ENCODE assay signal across 7 cellular contexts in genomic region chr19:57488299-57488644, GRCh38. TPM values are rescaled to one million over a fixed set of nuclear protein-coding genes. Genes with fewer than 3 reads are reported as not detected.
DNase-seq lines count a peak whose midpoint lies in the region; ATAC-seq, FAIRE-seq and TF ChIP-seq lines count a peak whose summit lies in the region.
"Not testable (repeated sequence)": the region's sequence is repeated elsewhere in the genome, so short reads cannot be mapped to it uniquely, and the experiment has no call there.

No MANE protein-coding gene starts in this region.

- H3K4me3 ChIP-seq in GM08714 (ENCODE audit: low read length) (peak overlapping the region; percentile 40), breast epithelium (peak overlapping the region in 2 of 3 donors; percentile 13 to 17), fibroblast of mammary gland (ENCODE audit: control insufficient read depth, low read depth, low read length) (peak overlapping the region; percentile 31), HepG2 (replicated peaks in 1 of 3; ENCODE audit: insufficient read depth in 1 of 3, low read depth in 2 of 3, low read length in 3 of 3) (peak overlapping the region; percentile 39 to 61 (median 50); a peak in 5 of 6 replicates)
- not testable (repeated sequence) for H3K4me3 ChIP-seq in MM.1S (ENCODE audit: low read length); trophoblast cell (ENCODE audit: low read depth, low read length)

- POLR2A ChIA-PET in activated CD4-positive, alpha-beta memory T cell treated with anti-CD3 and anti-CD28 coated beads for 36 hours (lab: Charles Lee): not testable (repeated sequence)
- POLR2A ChIA-PET in HepG2 (lab: Yijun Ruan, JAX): interaction anchor here (1.1 kb wide), 1 partner anchor 11 kb away, joined by 9 read pairs; the partner anchor contains the start of gene ZNF773

- BruUV-seq in HepG2 (replicated peaks; lab: Mats Ljungman, UMichigan): TSS peak; percentile 58

- H3K27ac ChIP-seq in MM.1S (ENCODE audit: low read length); breast epithelium; HepG2 (ENCODE audit: extremely low read length, insufficient read depth, low read length); trophoblast cell (ENCODE audit: low read depth, low read length): not testable (repeated sequence)

- not testable (repeated sequence) for H3K9me3 ChIP-seq in MM.1S (replicated peaks; ENCODE audit: insufficient read depth, low read length); HepG2 (ENCODE audit: low read length); trophoblast cell (ENCODE audit: insufficient read depth, low read depth, low read length)
- H3K9me3 ChIP-seq in breast epithelium: peaks cover 11 to 26% of the 10 kb centered on the region in 2 donors

- CTCF ChIA-PET in activated CD4-positive, alpha-beta memory T cell treated with anti-CD3 and anti-CD28 coated beads for 36 hours (lab: Charles Lee); HepG2 (lab: Yijun Ruan, JAX; ENCODE audit: low intra/inter-chr PET ratio, low total read pairs): not testable (repeated sequence)

- H3K36me3 Mint-ChIP-seq in activated CD4-positive, alpha-beta memory T cell treated with anti-CD3 and anti-CD28 coated beads for 36 hours: peaks cover 40% of the 10 kb centered on the region

- not testable (repeated sequence) for H4K20me1 ChIP-seq in MM.1S (ENCODE audit: insufficient read depth, low read length); HepG2 (ENCODE audit: insufficient read depth, low read length)

- peak overlapping the region; percentile 58 for H3K4me3 Mint-ChIP-seq in activated CD4-positive, alpha-beta memory T cell treated with anti-CD3 and anti-CD28 coated beads for 36 hours

- H3K9me3 Mint-ChIP-seq in activated CD4-positive, alpha-beta memory T cell treated with anti-CD3 and anti-CD28 coated beads for 36 hours: peaks cover 34% of the 10 kb centered on the region

- ATAC-seq in HepG2: peak; percentile 35; the same call in 2 of the 3 replicates

- not testable (repeated sequence) for TF ChIP-seq CTCF in MM.1S (IDR thresholded peaks at IDR 0.05; ENCODE audit: low read length); breast epithelium (IDR thresholded peaks at IDR 0.05); fibroblast of mammary gland (conservative IDR thresholded peaks at IDR 0.05; ENCODE audit: control insufficient read depth, insufficient read depth, low read depth, low read length); HepG2 (CRISPR knock-in tag; IDR thresholded peaks at IDR 0.05)

- not testable (repeated sequence) for TF ChIP-seq POLR2A in breast epithelium (IDR thresholded peaks at IDR 0.05); HepG2 (IDR thresholded peaks at IDR 0.05; ENCODE audit: insufficient read depth in 1 of 2, low read depth in 2 of 2, low read length in 2 of 2)

- not testable (repeated sequence) for H3K9me2 ChIP-seq in MM.1S (replicated peaks; ENCODE audit: insufficient read depth, low read length)

- not testable (repeated sequence) for H3K27me3 ChIP-seq in MM.1S (replicated peaks; ENCODE audit: insufficient read depth, low read length); breast epithelium; HepG2 (ENCODE audit: control insufficient read depth in 1 of 2, insufficient read depth in 2 of 2, low read length in 2 of 2); trophoblast cell (ENCODE audit: insufficient read depth, low read length)

- H2BK120ac ChIP-seq in trophoblast cell (ENCODE audit: insufficient read depth, low read length, poor library complexity): not testable (repeated sequence)

- not testable (repeated sequence) for TF ChIP-seq EP300 in HepG2 (IDR thresholded peaks at IDR 0.05; ENCODE audit: low read depth in 2 of 2, low read length in 2 of 2); HepG2 (CRISPR knock-in tag; IDR thresholded peaks at IDR 0.05; ENCODE audit: borderline replicate concordance)

- WGBS in HepG2 (ENCODE audit: low lambda C conversion rate): no CpG with 5 or more reads among the region's 1 CpG
- no CpG with 5 or more reads among the region's 1 CpG for WGBS in trophoblast cell (ENCODE audit: extremely low coverage, insufficient coverage, insufficient read length)

- not testable (repeated sequence) for H3K18ac ChIP-seq in trophoblast cell (ENCODE audit: low read length)

- not testable (repeated sequence) for H3F3A ChIP-seq in MM.1S (ENCODE audit: insufficient read depth, low read length)

- not testable (repeated sequence) for H3K36me3 ChIP-seq in MM.1S (replicated peaks; ENCODE audit: insufficient read depth, low read length); breast epithelium
- H3K36me3 ChIP-seq in HepG2 (replicated peaks in 1 of 2; ENCODE audit: control insufficient read depth in 1 of 2, insufficient read depth in 2 of 2, low read length in 2 of 2) (peaks cover 5 to 26% of the 10 kb centered on the region in 2 experiments; a peak in 4 of 5 replicates), trophoblast cell (ENCODE audit: control insufficient read depth in 1 of 2, insufficient read depth in 2 of 2, low read length in 2 of 2) (peaks cover 16 to 27% of the 10 kb centered on the region in 2 experiments)

- not testable (repeated sequence) for H3K23ac ChIP-seq in trophoblast cell (ENCODE audit: low read length)

- H2AFZ ChIP-seq in MM.1S (ENCODE audit: low read length); HepG2 (ENCODE audit: low read length); trophoblast cell (ENCODE audit: insufficient read depth, low read length, poor library complexity): not testable (repeated sequence)

- H2BK12ac ChIP-seq in trophoblast cell (ENCODE audit: low read length): not testable (repeated sequence)

- DNase-seq in MM.1S; activated CD4-positive, alpha-beta memory T cell treated with anti-CD3 and anti-CD28 coated beads for 36 hours; breast epithelium (ENCODE audit: low spot score in 2 of 2); HepG2 (ENCODE audit: low spot score); trophoblast cell: not testable (repeated sequence)
- peak; percentile 31 for DNase-seq in fibroblast of mammary gland (ENCODE audit: low read depth)

- peak overlapping the region; percentile 52; the same call in 1 of the 2 replicates for H3K4me2 ChIP-seq in MM.1S (ENCODE audit: low read depth, low read length)
- peak overlapping the region; percentile 82 for H3K4me2 ChIP-seq in HepG2 (ENCODE audit: low read depth, low read length)
- H3K4me2 ChIP-seq in trophoblast cell (ENCODE audit: low read length): peak overlapping the region; percentile 52

- H3K14ac ChIP-seq in trophoblast cell (ENCODE audit: low read length): not testable (repeated sequence)

- not testable (repeated sequence) for H3K79me2 ChIP-seq in MM.1S (ENCODE audit: low read length); HepG2 (ENCODE audit: insufficient read depth, low read length); trophoblast cell (ENCODE audit: control insufficient read depth, insufficient read depth, low read length, poor library complexity)

- H3K27me3 Mint-ChIP-seq in activated CD4-positive, alpha-beta memory T cell treated with anti-CD3 and anti-CD28 coated beads for 36 hours: not testable (repeated sequence)

- not testable (repeated sequence) for H3K9ac ChIP-seq in MM.1S (ENCODE audit: low read length)
- H3K9ac ChIP-seq in HepG2 (ENCODE audit: insufficient read depth, low read depth, low read length) (peak overlapping the region; percentile 59), trophoblast cell (ENCODE audit: low read length) (peak overlapping the region; percentile 74)

- not testable (repeated sequence) for H3K4me1 ChIP-seq in MM.1S (ENCODE audit: low read length); breast epithelium; HepG2 (ENCODE audit: insufficient read depth, low read length); trophoblast cell (ENCODE audit: control insufficient read depth in 1 of 2, insufficient read depth in 2 of 2, low read length in 2 of 2)

- not testable (repeated sequence) for H2AK5ac ChIP-seq in trophoblast cell (ENCODE audit: low read length)

- not testable (repeated sequence) for H2BK5ac ChIP-seq in trophoblast cell (ENCODE audit: low read depth, low read length, poor library complexity)

- H3K4me1 Mint-ChIP-seq in activated CD4-positive, alpha-beta memory T cell treated with anti-CD3 and anti-CD28 coated beads for 36 hours (ENCODE audit: low read depth): peaks cover 11% of the 10 kb centered on the region

- not testable (repeated sequence) for H3K4ac ChIP-seq in trophoblast cell (ENCODE audit: low read depth, low read length)

- not testable (repeated sequence) for H3K27ac Mint-ChIP-seq in activated CD4-positive, alpha-beta memory T cell treated with anti-CD3 and anti-CD28 coated beads for 36 hours

- not testable (repeated sequence) for FAIRE-seq in HepG2 (lab: Jason Lieb, UNC)

- not testable (repeated sequence) for H3K79me1 ChIP-seq in trophoblast cell (ENCODE audit: low read length)

- intact Hi-C loops in activated CD4-positive, alpha-beta memory T cell treated with anti-CD3 and anti-CD28 coated beads for 36 hours (cut with micrococcal nuclease): loop anchor here (1.0 to 5.0 kb wide), 2 partner anchors 39 to 296 kb away; partner anchors contain the start of genes ZNF264 and ZNF549
- intact Hi-C loops in breast epithelium (cut with DNase I; ENCODE audit: low total_unique reads); HepG2 (cut with micrococcal nuclease; ENCODE audit: unreplicated experiment): not testable (repeated sequence)

- in situ Hi-C loops in HepG2 (cut with HindIII; ENCODE audit: extremely low pct_ligation_motif_present, low pct_unique_long_range_greater_than_20kb): not testable (repeated sequence)

- not testable (repeated sequence) for TF ChIP-seq RAD21 in HepG2 (CRISPR knock-in tag; IDR thresholded peaks at IDR 0.05)

- not testable (repeated sequence) for H4K91ac ChIP-seq in trophoblast cell (ENCODE audit: low read depth, low read length)

- not testable (repeated sequence) for H4K8ac ChIP-seq in trophoblast cell (ENCODE audit: low read depth, low read length)

- not testable (repeated sequence) for H4K12ac ChIP-seq in trophoblast cell (ENCODE audit: low read depth, low read length)

RNA-seq across cellular contexts. Expression of gene ZNF419, which starts 0.7 kb away (rescaled TPM):
- total RNA-seq in activated CD4-positive, alpha-beta memory T cell treated with anti-CD3 and anti-CD28 coated beads for 36 hours: 1 to 10 TPM; 4.3 to 5.1 TPM
- 10 to 100 TPM; 10.2 to 13.0 (median 12.5) TPM for total RNA-seq in breast epithelium
- total RNA-seq in HepG2 (2016; rRNA removed; fragmentation: Illumina TruSeq; extraction: Trizol): 8.8 and 9.0 TPM in 2 replicates
- 2.4 and 2.5 TPM in 2 replicates for total RNA-seq in HepG2 (2016; cell fraction: cytosol; rRNA removed; fragmentation: Illumina TruSeq; extraction: Trizol; ENCODE audit: low read depth)
- total RNA-seq in HepG2 (2016; cell fraction: insoluble cytoplasmic fraction; rRNA removed; fragmentation: Illumina TruSeq; extraction: Trizol): 9.3 and 9.5 TPM in 2 replicates
- 6.4 and 7.2 TPM in 2 replicates for total RNA-seq in HepG2 (2016; cell fraction: membrane; rRNA removed; fragmentation: Illumina TruSeq; extraction: Trizol)
- total RNA-seq in HepG2 (2016; cell fraction: nucleus; rRNA removed; fragmentation: Illumina TruSeq; extraction: Trizol): 8.5 and 8.9 TPM in 2 replicates
- 8.5 and 11.1 TPM in 2 replicates for polyA plus RNA-seq in HepG2 (2011; rRNA removed)
- 6.6 and 6.9 TPM in 2 replicates for polyA plus RNA-seq in HepG2 (2011; cell fraction: cytosol; rRNA removed)
- 23.2 and 32.0 TPM in 2 replicates for polyA plus RNA-seq in HepG2 (2011; cell fraction: nucleus; rRNA removed)
- polyA plus RNA-seq in HepG2 (2012): 6.4 and 7.9 TPM in 2 replicates
- polyA plus RNA-seq in HepG2 (2016; cell fraction: cytosol; fragmentation: Illumina TruSeq; extraction: Trizol; ENCODE audit: low read depth): 0.85 and 0.86 TPM in 2 replicates
- 6.5 and 6.7 TPM in 2 replicates for polyA plus RNA-seq in HepG2 (2016; cell fraction: insoluble cytoplasmic fraction; fragmentation: Illumina TruSeq; extraction: Trizol; ENCODE audit: low read depth)
- polyA plus RNA-seq in HepG2 (2016; cell fraction: membrane; fragmentation: Illumina TruSeq; extraction: Trizol; ENCODE audit: low read depth): 1.5 and 2.1 TPM in 2 replicates
- 13.0 and 16.4 TPM in 2 replicates for polyA plus RNA-seq in HepG2 (2016; cell fraction: nucleus; fragmentation: Illumina TruSeq; extraction: Trizol; ENCODE audit: insufficient read depth, low read depth)
- 6.1 and 6.3 TPM in 2 replicates for polyA minus RNA-seq in HepG2 (2011; rRNA and poly(A)+ RNA removed; ENCODE audit: low replicate concordance)
- polyA minus RNA-seq in HepG2 (2011; cell fraction: cytosol; rRNA and poly(A)+ RNA removed): 3.4 and 4.5 TPM in 2 replicates
- 9.8 and 13.7 TPM in 2 replicates for polyA minus RNA-seq in HepG2 (2011; cell fraction: nucleus; rRNA and poly(A)+ RNA removed)
- polyA plus RNA-seq in trophoblast cell (2013): 5.4 and 6.1 TPM in 2 replicates

RNA-seq across cellular contexts. Expression of gene ZNF772, which starts 10.9 kb away (rescaled TPM):
- 1 to 10 TPM; 3.9 to 4.0 TPM for total RNA-seq in activated CD4-positive, alpha-beta memory T cell treated with anti-CD3 and anti-CD28 coated beads for 36 hours
- total RNA-seq in breast epithelium (10 to 100 TPM in 2 of 3 donors, 1 to 10 TPM in 1; 8.5 to 26.9 (median 19.7) TPM), HepG2 (2016; rRNA removed; fragmentation: Illumina TruSeq; extraction: Trizol) (17.2 and 23.6 TPM in 2 replicates)
- 1.1 and 1.9 TPM in 2 replicates for total RNA-seq in HepG2 (2016; cell fraction: cytosol; rRNA removed; fragmentation: Illumina TruSeq; extraction: Trizol; ENCODE audit: low read depth)
- 16.3 and 23.2 TPM in 2 replicates for total RNA-seq in HepG2 (2016; cell fraction: insoluble cytoplasmic fraction; rRNA removed; fragmentation: Illumina TruSeq; extraction: Trizol)
- total RNA-seq in HepG2 (2016; cell fraction: membrane; rRNA removed; fragmentation: Illumina TruSeq; extraction: Trizol): 7.7 and 8.6 TPM in 2 replicates
- 18.6 and 20.2 TPM in 2 replicates for total RNA-seq in HepG2 (2016; cell fraction: nucleus; rRNA removed; fragmentation: Illumina TruSeq; extraction: Trizol)
- 3.1 and 4.0 TPM in 2 replicates for polyA plus RNA-seq in HepG2 (2011; rRNA removed)
- 2.7 and 3.3 TPM in 2 replicates for polyA plus RNA-seq in HepG2 (2011; cell fraction: cytosol; rRNA removed)
- 4.9 and 8.7 TPM in 2 replicates for polyA plus RNA-seq in HepG2 (2011; cell fraction: nucleus; rRNA removed)
- polyA plus RNA-seq in HepG2 (2012): 2.8 and 3.3 TPM in 2 replicates
- 0.27 and 0.36 TPM in 2 replicates for polyA plus RNA-seq in HepG2 (2016; cell fraction: cytosol; fragmentation: Illumina TruSeq; extraction: Trizol; ENCODE audit: low read depth)
- 8.2 and 9.6 TPM in 2 replicates for polyA plus RNA-seq in HepG2 (2016; cell fraction: insoluble cytoplasmic fraction; fragmentation: Illumina TruSeq; extraction: Trizol; ENCODE audit: low read depth)
- polyA plus RNA-seq in HepG2 (2016; cell fraction: membrane; fragmentation: Illumina TruSeq; extraction: Trizol; ENCODE audit: low read depth): 1.0 and 1.4 TPM in 2 replicates
- polyA plus RNA-seq in HepG2 (2016; cell fraction: nucleus; fragmentation: Illumina TruSeq; extraction: Trizol; ENCODE audit: insufficient read depth, low read depth): 7.1 TPM in 2 replicates
- polyA minus RNA-seq in HepG2 (2011; rRNA and poly(A)+ RNA removed; ENCODE audit: low replicate concordance): 0.58 and 15.5 TPM in 2 replicates
- polyA minus RNA-seq in HepG2 (2011; cell fraction: cytosol; rRNA and poly(A)+ RNA removed): 3.3 and 7.0 TPM in 2 replicates
- 30.5 and 38.8 TPM in 2 replicates for polyA minus RNA-seq in HepG2 (2011; cell fraction: nucleus; rRNA and poly(A)+ RNA removed)
- 5.3 and 6.2 TPM in 2 replicates for polyA plus RNA-seq in trophoblast cell (2013)

RNA-seq across cellular contexts. Expression of gene ZNF773, which starts 11.5 kb away (rescaled TPM):
- total RNA-seq in activated CD4-positive, alpha-beta memory T cell treated with anti-CD3 and anti-CD28 coated beads for 36 hours: 1 to 10 TPM; 4.0 to 4.5 TPM
- total RNA-seq in breast epithelium: 10 to 100 TPM in 2 of 3 donors, 1 to 10 TPM in 1; 9.3 to 26.2 (median 12.8) TPM
- 6.7 and 6.9 TPM in 2 replicates for total RNA-seq in HepG2 (2016; rRNA removed; fragmentation: Illumina TruSeq; extraction: Trizol)
- 1.8 and 3.2 TPM in 2 replicates for total RNA-seq in HepG2 (2016; cell fraction: cytosol; rRNA removed; fragmentation: Illumina TruSeq; extraction: Trizol; ENCODE audit: low read depth)
- 5.9 and 6.7 TPM in 2 replicates for total RNA-seq in HepG2 (2016; cell fraction: insoluble cytoplasmic fraction; rRNA removed; fragmentation: Illumina TruSeq; extraction: Trizol)
- 4.3 and 4.9 TPM in 2 replicates for total RNA-seq in HepG2 (2016; cell fraction: membrane; rRNA removed; fragmentation: Illumina TruSeq; extraction: Trizol)
- 6.6 and 8.3 TPM in 2 replicates for total RNA-seq in HepG2 (2016; cell fraction: nucleus; rRNA removed; fragmentation: Illumina TruSeq; extraction: Trizol)
- 5.7 and 7.3 TPM in 2 replicates for polyA plus RNA-seq in HepG2 (2011; rRNA removed)
- 3.3 and 4.6 TPM in 2 replicates for polyA plus RNA-seq in HepG2 (2011; cell fraction: cytosol; rRNA removed)
- polyA plus RNA-seq in HepG2 (2011; cell fraction: nucleus; rRNA removed): 17.8 and 28.1 TPM in 2 replicates
- 4.3 and 4.4 TPM in 2 replicates for polyA plus RNA-seq in HepG2 (2012)
- polyA plus RNA-seq in HepG2 (2016; cell fraction: cytosol; fragmentation: Illumina TruSeq; extraction: Trizol; ENCODE audit: low read depth): 0.51 and 0.62 TPM in 2 replicates
- 4.2 and 5.0 TPM in 2 replicates for polyA plus RNA-seq in HepG2 (2016; cell fraction: insoluble cytoplasmic fraction; fragmentation: Illumina TruSeq; extraction: Trizol; ENCODE audit: low read depth)
- 1.2 and 1.3 TPM in 2 replicates for polyA plus RNA-seq in HepG2 (2016; cell fraction: membrane; fragmentation: Illumina TruSeq; extraction: Trizol; ENCODE audit: low read depth)
- polyA plus RNA-seq in HepG2 (2016; cell fraction: nucleus; fragmentation: Illumina TruSeq; extraction: Trizol; ENCODE audit: insufficient read depth, low read depth): 8.5 and 10.0 TPM in 2 replicates
- polyA minus RNA-seq in HepG2 (2011; rRNA and poly(A)+ RNA removed; ENCODE audit: low replicate concordance): 6.9 and 11.0 TPM in 2 replicates
- 2.1 and 5.4 TPM in 2 replicates for polyA minus RNA-seq in HepG2 (2011; cell fraction: cytosol; rRNA and poly(A)+ RNA removed)
- polyA minus RNA-seq in HepG2 (2011; cell fraction: nucleus; rRNA and poly(A)+ RNA removed): 14.9 and 19.0 TPM in 2 replicates
- 3.9 TPM in 2 replicates for polyA plus RNA-seq in trophoblast cell (2013)

RNA-seq across cellular contexts. Expression of gene VN1R1, which starts 31.3 kb away (rescaled TPM):
- total RNA-seq in activated CD4-positive, alpha-beta memory T cell treated with anti-CD3 and anti-CD28 coated beads for 36 hours: under 1 TPM in 1 of 2 experiments, not detected in 1; 0.12 TPM
- total RNA-seq in breast epithelium (1 to 10 TPM in 2 of 3 donors, under 1 TPM in 1; 0.96 to 2.5 (median 2.0) TPM), HepG2 (2016; rRNA removed; fragmentation: Illumina TruSeq; extraction: Trizol) (0.62 and 0.80 TPM in 2 replicates)
- total RNA-seq in HepG2 (2016; cell fraction: cytosol; rRNA removed; fragmentation: Illumina TruSeq; extraction: Trizol; ENCODE audit: low read depth): 0.10 and 0.18 TPM in 2 replicates
- 0.74 and 0.76 TPM in 2 replicates for total RNA-seq in HepG2 (2016; cell fraction: insoluble cytoplasmic fraction; rRNA removed; fragmentation: Illumina TruSeq; extraction: Trizol)
- total RNA-seq in HepG2 (2016; cell fraction: membrane; rRNA removed; fragmentation: Illumina TruSeq; extraction: Trizol): 0.21 and 0.22 TPM in 2 replicates
- total RNA-seq in HepG2 (2016; cell fraction: nucleus; rRNA removed; fragmentation: Illumina TruSeq; extraction: Trizol): 0.78 and 1.4 TPM in 2 replicates
- 0.87 and 1.0 TPM in 2 replicates for polyA plus RNA-seq in HepG2 (2011; rRNA removed)
- 0.30 and 0.32 TPM in 2 replicates for polyA plus RNA-seq in HepG2 (2011; cell fraction: cytosol; rRNA removed)
- 1.3 and 1.6 TPM in 2 replicates for polyA plus RNA-seq in HepG2 (2011; cell fraction: nucleus; rRNA removed)
- 0.89 and 1.1 TPM in 2 replicates for polyA plus RNA-seq in HepG2 (2012)
- 0.07 and 0.08 TPM in 2 replicates for polyA plus RNA-seq in HepG2 (2016; cell fraction: cytosol; fragmentation: Illumina TruSeq; extraction: Trizol; ENCODE audit: low read depth)
- polyA plus RNA-seq in HepG2 (2016; cell fraction: insoluble cytoplasmic fraction; fragmentation: Illumina TruSeq; extraction: Trizol; ENCODE audit: low read depth): 0.38 and 0.56 TPM in 2 replicates
- polyA plus RNA-seq in HepG2 (2016; cell fraction: membrane; fragmentation: Illumina TruSeq; extraction: Trizol; ENCODE audit: low read depth): 0.12 and 0.13 TPM in 2 replicates
- 2.2 and 2.7 TPM in 2 replicates for polyA plus RNA-seq in HepG2 (2016; cell fraction: nucleus; fragmentation: Illumina TruSeq; extraction: Trizol; ENCODE audit: insufficient read depth, low read depth)
- 0.64 TPM in 1 of 2 replicates, not detected in the other for polyA minus RNA-seq in HepG2 (2011; rRNA and poly(A)+ RNA removed; ENCODE audit: low replicate concordance)
- polyA minus RNA-seq in HepG2 (2011; cell fraction: cytosol; rRNA and poly(A)+ RNA removed): 0.30 TPM in 1 of 2 replicates, not detected in the other
- polyA minus RNA-seq in HepG2 (2011; cell fraction: nucleus; rRNA and poly(A)+ RNA removed): 2.2 and 2.6 TPM in 2 replicates
- 0.37 and 0.51 TPM in 2 replicates for polyA plus RNA-seq in trophoblast cell (2013)

RNA-seq across cellular contexts. Expression of gene ZNF549, which starts 38.9 kb away (rescaled TPM):
- total RNA-seq in activated CD4-positive, alpha-beta memory T cell treated with anti-CD3 and anti-CD28 coated beads for 36 hours: 1 to 10 TPM; 2.9 to 3.4 TPM
- 10 to 100 TPM in 1 of 3 donors, 1 to 10 TPM in 2; 3.7 to 11.6 (median 7.9) TPM for total RNA-seq in breast epithelium
- total RNA-seq in HepG2 (2016; rRNA removed; fragmentation: Illumina TruSeq; extraction: Trizol): 6.4 and 8.8 TPM in 2 replicates
- 0.40 and 0.88 TPM in 2 replicates for total RNA-seq in HepG2 (2016; cell fraction: cytosol; rRNA removed; fragmentation: Illumina TruSeq; extraction: Trizol; ENCODE audit: low read depth)
- total RNA-seq in HepG2 (2016; cell fraction: insoluble cytoplasmic fraction; rRNA removed; fragmentation: Illumina TruSeq; extraction: Trizol): 6.1 and 8.5 TPM in 2 replicates
- total RNA-seq in HepG2 (2016; cell fraction: membrane; rRNA removed; fragmentation: Illumina TruSeq; extraction: Trizol): 3.1 and 3.7 TPM in 2 replicates
- 5.1 and 5.4 TPM in 2 replicates for total RNA-seq in HepG2 (2016; cell fraction: nucleus; rRNA removed; fragmentation: Illumina TruSeq; extraction: Trizol)
- 2.8 and 2.9 TPM in 2 replicates for polyA plus RNA-seq in HepG2 (2011; rRNA removed)
- polyA plus RNA-seq in HepG2 (2011; cell fraction: cytosol; rRNA removed): 1.4 and 2.3 TPM in 2 replicates
- polyA plus RNA-seq in HepG2 (2011; cell fraction: nucleus; rRNA removed): 2.0 and 3.0 TPM in 2 replicates
- polyA plus RNA-seq in HepG2 (2012): 2.7 and 3.1 TPM in 2 replicates
- 0.15 and 0.24 TPM in 2 replicates for polyA plus RNA-seq in HepG2 (2016; cell fraction: cytosol; fragmentation: Illumina TruSeq; extraction: Trizol; ENCODE audit: low read depth)
- 3.9 TPM in 2 replicates for polyA plus RNA-seq in HepG2 (2016; cell fraction: insoluble cytoplasmic fraction; fragmentation: Illumina TruSeq; extraction: Trizol; ENCODE audit: low read depth)
- 0.61 and 0.85 TPM in 2 replicates for polyA plus RNA-seq in HepG2 (2016; cell fraction: membrane; fragmentation: Illumina TruSeq; extraction: Trizol; ENCODE audit: low read depth)
- polyA plus RNA-seq in HepG2 (2016; cell fraction: nucleus; fragmentation: Illumina TruSeq; extraction: Trizol; ENCODE audit: insufficient read depth, low read depth): 7.6 and 8.6 TPM in 2 replicates
- 2.6 TPM in 1 of 2 replicates, not detected in the other for polyA minus RNA-seq in HepG2 (2011; rRNA and poly(A)+ RNA removed; ENCODE audit: low replicate concordance)
- polyA minus RNA-seq in HepG2 (2011; cell fraction: cytosol; rRNA and poly(A)+ RNA removed): 2.9 and 3.6 TPM in 2 replicates
- polyA minus RNA-seq in HepG2 (2011; cell fraction: nucleus; rRNA and poly(A)+ RNA removed): 6.6 and 9.2 TPM in 2 replicates
- 2.8 and 3.1 TPM in 2 replicates for polyA plus RNA-seq in trophoblast cell (2013)
